21 cellular contexts compared by ENCODE assay signal in the genomic region with DNA sequence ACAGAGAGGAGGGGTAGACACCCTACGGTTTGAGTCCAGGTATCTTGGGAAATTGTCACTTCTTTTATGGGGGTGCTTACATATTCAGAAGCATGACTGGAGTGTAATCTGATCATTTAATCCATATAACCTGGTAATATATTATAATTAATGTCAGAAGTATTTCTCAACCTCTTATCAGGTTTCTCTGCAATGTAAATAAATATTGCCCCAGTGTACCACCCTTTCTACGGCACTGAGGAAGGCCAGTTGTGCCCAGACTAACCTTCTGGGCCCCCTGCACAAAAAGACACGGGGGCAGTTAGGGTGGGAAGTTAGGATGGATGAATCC. TPM values are rescaled to one million over a fixed set of nuclear protein-coding genes. Genes with fewer than 3 reads are reported as not detected.
DNase-seq lines count a peak whose midpoint lies in the region; ATAC-seq and TF ChIP-seq lines count a peak whose summit lies in the region.
"Had no signal": no experiment of that assay in that cellular context is flagged by ENCODE, and none has a peak within 500 bp of the region (broad histone marks: within the 10 kb centered on the region; RNA-seq: fewer than 3 reads in every experiment).

No MANE protein-coding gene starts in this region.

- BruUV-seq in PC-3 (replicated peaks; lab: Mats Ljungman, UMichigan) = no TSS peak

- no peaks in the 10 kb centered on the region for H3K36me3 Mint-ChIP-seq in activated naive CD8-positive, alpha-beta T cell treated with anti-CD3 and anti-CD28 coated beads for 36 hours
- no peaks in the 10 kb centered on the region for H3K36me3 Mint-ChIP-seq in activated naive CD8-positive, alpha-beta T cell treated with anti-CD3 and anti-CD28 coated beads, Interleukin-2, amount 50 U/mL, for 24 hours (ENCODE audit: low read depth)
- no peaks in the 10 kb centered on the region for H3K36me3 Mint-ChIP-seq in effector memory CD8-positive, alpha-beta T cell (ENCODE audit: insufficient read depth)
- H3K36me3 Mint-ChIP-seq: CD4-positive, alpha-beta memory T cell had no signal

- no peaks in the 10 kb centered on the region for H3F3A ChIP-seq in PC-3 (ENCODE audit: low read length, unreplicated experiment)

- H3K79me2 ChIP-seq in PC-3 (ENCODE audit: low read length) = no peaks in the 10 kb centered on the region

- POLR2A ChIA-PET in PC-3 (lab: Charles Lee; ENCODE audit: unreplicated experiment) = no interaction called here

- 0 out of 2 replicates have a peak overlapping the region, but pooled peaks have one; percentile 20 for H3K27ac ChIP-seq in PC-3 (ENCODE audit: low read length)
- H3K27ac ChIP-seq in esophagus muscularis mucosa (replicated peaks in 1 of 4) = no peak overlapping the region
- no peak overlapping the region for H3K27ac ChIP-seq in heart left ventricle
- H3K27ac ChIP-seq: GM23248 had no signal

- WGBS in esophagus muscularis mucosa = 82% methylated on average over 3 of the region's 3 CpGs
- WGBS in heart left ventricle, 4 donors = 70 to 77% (median 76%) methylated on average over 3 of the region's 3 CpGs

- CTCF ChIA-PET in PC-3 (lab: Charles Lee) = interaction anchor here (0.6 kb wide), 1 partner anchor 22 kb away, joined by 3 read pairs; no protein-coding TSS in a partner anchor

- H4K20me1 ChIP-seq in PC-3 (ENCODE audit: low read length) = no peaks in the 10 kb centered on the region

- H3K4me3 Mint-ChIP-seq in activated naive CD8-positive, alpha-beta T cell treated with anti-CD3 and anti-CD28 coated beads for 36 hours = no peak overlapping the region
- H3K4me3 Mint-ChIP-seq in activated naive CD8-positive, alpha-beta T cell treated with anti-CD3 and anti-CD28 coated beads, Interleukin-2, amount 50 U/mL, for 24 hours = no peak overlapping the region
- no peak overlapping the region for H3K4me3 Mint-ChIP-seq in effector memory CD8-positive, alpha-beta T cell
- H3K4me3 Mint-ChIP-seq: CD4-positive, alpha-beta memory T cell; H9; HFFc6 had no signal

- H3K4me1 Mint-ChIP-seq in activated naive CD8-positive, alpha-beta T cell treated with anti-CD3 and anti-CD28 coated beads for 36 hours = peaks cover under 1% of the 10 kb centered on the region
- peaks cover under 1% of the 10 kb centered on the region for H3K4me1 Mint-ChIP-seq in activated naive CD8-positive, alpha-beta T cell treated with anti-CD3 and anti-CD28 coated beads, Interleukin-2, amount 50 U/mL, for 24 hours
- H3K4me1 Mint-ChIP-seq in effector memory CD8-positive, alpha-beta T cell (ENCODE audit: low read depth in 2 of 2) = peaks cover 3 to 13% of the 10 kb centered on the region in 2 donors

- H3K36me3 ChIP-seq in PC-3 (ENCODE audit: low read depth, low read length) (no peaks in the 10 kb centered on the region), esophagus muscularis mucosa (no peaks in the 10 kb centered on the region), heart left ventricle (no peaks in the 10 kb centered on the region)

- H3K4me3 ChIP-seq in PC-3 (ENCODE audit: low read length) (no peak overlapping the region), esophagus muscularis mucosa (no peak overlapping the region), heart left ventricle (no peak overlapping the region)
- H3K4me3 ChIP-seq: GM23248 had no signal

- H3K27ac Mint-ChIP-seq in activated naive CD8-positive, alpha-beta T cell treated with anti-CD3 and anti-CD28 coated beads for 36 hours = peak overlapping the region; percentile 21
- no peak overlapping the region for H3K27ac Mint-ChIP-seq in activated naive CD8-positive, alpha-beta T cell treated with anti-CD3 and anti-CD28 coated beads, Interleukin-2, amount 50 U/mL, for 24 hours
- no peak overlapping the region for H3K27ac Mint-ChIP-seq in effector memory CD8-positive, alpha-beta T cell
- H3K27ac Mint-ChIP-seq: H9, HFFc6 had no signal

- H3K9me2 ChIP-seq in PC-3 (replicated peaks; ENCODE audit: low read length) = no peaks in the 10 kb centered on the region

- TF ChIP-seq POLR2A in esophagus muscularis mucosa (IDR thresholded peaks at IDR 0.05; ENCODE audit: low read depth) (no peak), heart left ventricle (IDR thresholded peaks at IDR 0.05) (no peak)

- no peak overlapping the region for H3K4me2 ChIP-seq in PC-3 (ENCODE audit: low read length)

- no peaks in the 10 kb centered on the region for H3K9me3 Mint-ChIP-seq in activated naive CD8-positive, alpha-beta T cell treated with anti-CD3 and anti-CD28 coated beads for 36 hours
- no peaks in the 10 kb centered on the region for H3K9me3 Mint-ChIP-seq in activated naive CD8-positive, alpha-beta T cell treated with anti-CD3 and anti-CD28 coated beads, Interleukin-2, amount 50 U/mL, for 24 hours
- H3K9me3 Mint-ChIP-seq in effector memory CD8-positive, alpha-beta T cell = no peaks in the 10 kb centered on the region
- H3K9me3 Mint-ChIP-seq: CD4-positive, alpha-beta memory T cell; H9 had no signal

- TF ChIP-seq EP300 in esophagus muscularis mucosa (IDR thresholded peaks at IDR 0.05) = no peak

- peaks cover 16% of the 10 kb centered on the region for H3K4me1 ChIP-seq in PC-3 (ENCODE audit: insufficient read depth, low read length)
- H3K4me1 ChIP-seq in esophagus muscularis mucosa = peaks cover 0 to 11% (median 3%) of the 10 kb centered on the region in 4 donors
- H3K4me1 ChIP-seq in heart left ventricle = no peaks in the 10 kb centered on the region

- H3K27me3 ChIP-seq in PC-3 (ENCODE audit: low read length) (no peaks in the 10 kb centered on the region), esophagus muscularis mucosa (no peaks in the 10 kb centered on the region), heart left ventricle (peaks cover 0 to 27% (median 0%) of the 10 kb centered on the region in 9 donors)

- H3K27me3 Mint-ChIP-seq in activated naive CD8-positive, alpha-beta T cell treated with anti-CD3 and anti-CD28 coated beads for 36 hours = peaks cover 7% of the 10 kb centered on the region
- H3K27me3 Mint-ChIP-seq in activated naive CD8-positive, alpha-beta T cell treated with anti-CD3 and anti-CD28 coated beads, Interleukin-2, amount 50 U/mL, for 24 hours = peaks cover 17% of the 10 kb centered on the region
- peaks cover 20 to 54% of the 10 kb centered on the region in 2 donors for H3K27me3 Mint-ChIP-seq in effector memory CD8-positive, alpha-beta T cell

- no peak for DNase-seq in activated naive CD8-positive, alpha-beta T cell treated with anti-CD3 and anti-CD28 coated beads for 36 hours
- DNase-seq in activated naive CD8-positive, alpha-beta T cell treated with anti-CD3 and anti-CD28 coated beads, Interleukin-2, amount 50 U/mL, for 24 hours = no peak
- DNase-seq in PC-3 (no peak), esophagus muscularis mucosa (ENCODE audit: extremely low spot score) (peak; percentile 55), heart left ventricle (no peak)
- DNase-seq in effector memory CD8-positive, alpha-beta T cell = no peak
- DNase-seq: 8988T; CD4-positive, alpha-beta memory T cell; COR-L47; DMS79 treated with DMSO at 0.1 percent for 48 hours; GF-D8; GM23248; H9; HFFc6 had no signal

- no peak for ATAC-seq in activated naive CD8-positive, alpha-beta T cell treated with anti-CD3 and anti-CD28 coated beads, Interleukin-2, amount 50 U/mL, for 24 hours
- ATAC-seq in PC-3 = no peak
- no peak for ATAC-seq in HG03457 (IDR thresholded peaks at IDR 0.05; ENCODE audit: unreplicated experiment)
- no peak for ATAC-seq in heart left ventricle
- ATAC-seq in effector memory CD8-positive, alpha-beta T cell (replicated peaks) = no peak
- ATAC-seq: HCT116 had no signal

- H3K9me3 ChIP-seq in PC-3 (ENCODE audit: low read length) = no peaks in the 10 kb centered on the region
- no peaks in the 10 kb centered on the region for H3K9me3 ChIP-seq in esophagus muscularis mucosa
- H3K9me3 ChIP-seq in heart left ventricle = no peaks in the 10 kb centered on the region

- intact Hi-C loops in PC-3 (cut with micrococcal nuclease) = no loop called here
- intact Hi-C loops in esophagus muscularis mucosa (cut with DNase I) = no loop called here
- intact Hi-C loops in heart left ventricle (cut with DNase I) = no loop called here

- H3K9ac ChIP-seq in PC-3 (ENCODE audit: low read length) = no peak overlapping the region
- H3K9ac ChIP-seq: GM23248 had no signal

- TF ChIP-seq CTCF in PC-3 (conservative IDR thresholded peaks at IDR 0.05; ENCODE audit: low read depth, low read length) (no peak), esophagus muscularis mucosa (IDR thresholded peaks at IDR 0.05) (no peak), heart left ventricle (IDR thresholded peaks at IDR 0.05) (no peak)

- H2AFZ ChIP-seq in PC-3 (ENCODE audit: low read length) = no peak overlapping the region
- H2AFZ ChIP-seq: GM23248 had no signal

RNA-seq across cellular contexts. Expression of gene SLC22A2, which starts 2.5 kb away (rescaled TPM):
- not detected for total RNA-seq in activated naive CD8-positive, alpha-beta T cell treated with anti-CD3 and anti-CD28 coated beads for 36 hours
- total RNA-seq in PC-3 (2014; rRNA removed) (not detected in 2 replicates), esophagus muscularis mucosa (under 1 TPM in 1 of 4 donors, not detected in 3; 0.75 TPM), heart left ventricle (not detected)
- not detected for polyA plus RNA-seq in heart left ventricle
- total RNA-seq: A673; Calu3; CD4-positive, alpha-beta memory T cell; G401; GM23248; H4; HFFc6 had no signal
- polyA plus RNA-seq: BJ; CD4-positive, alpha-beta memory T cell; GM23248 had no signal
